In genomic region chr12:101832030-101832429, GRCh38 we compare ENCODE assay signal across 16 cellular contexts.
"Had no signal": no experiment of that assay in that cellular context is flagged by ENCODE, and none has a peak within 500 bp of the region (broad histone marks: within the 10 kb centered on the region; RNA-seq: fewer than 3 reads in every experiment).

No MANE protein-coding gene starts in this region.

- H3K27ac Mint-ChIP-seq: activated CD4-positive, alpha-beta memory T cell treated with anti-CD3 and anti-CD28 coated beads, Interleukin-2, amount 10 ng/mL, durations not matched to agents 7 days and 5 days; activated T-helper 1 cell treated with anti-CD3 and anti-CD28 coated beads, Interleukin-12 subunit alpha, Interleukin-12 subunit beta, Interleukin-2, Interleukin-4 antibody, amounts not matched to agents 30 ng/mL and 10 ng/mL and 1 ng/mL, durations not matched to agents 14 hours and 24 hours and 36 hours; dendritic cell treated with granulocyte-macrophage colony-stimulating factor and Interleukin-4, amounts not matched to agents 40 ng/mL and 50 ng/mL, for 4 days; progenitor cell of endocrine pancreas; T-helper 2 cell treated with Interferon-gamma antibody and Interleukin-4, amounts not matched to agents 5 μg/mL and 100 μg/mL, for 36 hours; type B pancreatic cell had no signal

- H3K4me3 Mint-ChIP-seq: dendritic cell treated with granulocyte-macrophage colony-stimulating factor and Interleukin-4, amounts not matched to agents 40 ng/mL and 50 ng/mL, for 4 days; stimulated activated memory B cell treated with anti-CD40 and anti-IgM and Interleukin-4, amounts not matched to agents 10 μg/mL and 1 μg/mL and 100 μg/mL, for 72 hours had no signal

- H3K27me3 ChIP-seq: brain microvascular endothelial cell, hepatocyte had no signal

- DNase-seq: activated CD4-positive, alpha-beta memory T cell treated with anti-CD3 and anti-CD28 coated beads, Interleukin-2, amount 10 ng/mL, durations not matched to agents 7 days and 5 days; activated CD4-positive, alpha-beta T cell treated with anti-CD3 and anti-CD28 coated beads for 1 hour; activated naive CD4-positive, alpha-beta T cell treated with anti-CD3 and anti-CD28 coated beads, Interleukin-2, amount 10 ng/mL, durations not matched to agents 7 days and 5 days; amygdala; brain microvascular endothelial cell; effector memory CD8-positive, alpha-beta T cell; right cardiac atrium; SW 1271 had no signal

- H3K9me3 Mint-ChIP-seq: activated CD4-positive, alpha-beta memory T cell treated with anti-CD3 and anti-CD28 coated beads, Interleukin-2, amount 10 ng/mL, durations not matched to agents 7 days and 5 days; activated naive CD4-positive, alpha-beta T cell treated with anti-CD3 and anti-CD28 coated beads, Interleukin-2, amount 10 ng/mL, durations not matched to agents 7 days and 5 days; activated T-helper 1 cell treated with anti-CD3 and anti-CD28 coated beads, Interleukin-12 subunit alpha, Interleukin-12 subunit beta, Interleukin-2, Interleukin-4 antibody, amounts not matched to agents 30 ng/mL and 10 ng/mL and 1 ng/mL, durations not matched to agents 14 hours and 24 hours and 36 hours; dendritic cell treated with granulocyte-macrophage colony-stimulating factor and Interleukin-4, amounts not matched to agents 40 ng/mL and 50 ng/mL, for 4 days; effector memory CD8-positive, alpha-beta T cell; stimulated activated memory B cell treated with anti-CD40 and anti-IgM and Interleukin-4, amounts not matched to agents 10 μg/mL and 1 μg/mL and 100 μg/mL, for 72 hours; T-helper 2 cell treated with Interferon-gamma antibody and Interleukin-4, amounts not matched to agents 5 μg/mL and 100 μg/mL, for 36 hours; type B pancreatic cell had no signal

- H3K27me3 Mint-ChIP-seq: activated CD4-positive, alpha-beta memory T cell treated with anti-CD3 and anti-CD28 coated beads, Interleukin-2, amount 10 ng/mL, durations not matched to agents 7 days and 5 days; activated naive CD4-positive, alpha-beta T cell treated with anti-CD3 and anti-CD28 coated beads, Interleukin-2, amount 10 ng/mL, durations not matched to agents 7 days and 5 days; dendritic cell treated with granulocyte-macrophage colony-stimulating factor and Interleukin-4, amounts not matched to agents 40 ng/mL and 50 ng/mL, for 4 days; effector memory CD8-positive, alpha-beta T cell; progenitor cell of endocrine pancreas; stimulated activated memory B cell treated with anti-CD40 and anti-IgM and Interleukin-4, amounts not matched to agents 10 μg/mL and 1 μg/mL and 100 μg/mL, for 72 hours; type B pancreatic cell had no signal

- ATAC-seq: effector memory CD8-positive, alpha-beta T cell; right cardiac atrium; stimulated activated memory B cell treated with anti-CD40 and anti-IgM and Interleukin-4, amounts not matched to agents 10 μg/mL and 1 μg/mL and 100 μg/mL, for 72 hours had no signal

- H3K36me3 Mint-ChIP-seq: stimulated activated memory B cell treated with anti-CD40 and anti-IgM and Interleukin-4, amounts not matched to agents 10 μg/mL and 1 μg/mL and 100 μg/mL, for 72 hours; type B pancreatic cell had no signal

- H3K4me3 ChIP-seq: hepatocyte had no signal

- H3K36me3 ChIP-seq: brain microvascular endothelial cell had no signal

- H3K27ac ChIP-seq: brain microvascular endothelial cell, epithelial cell of prostate, hepatocyte had no signal
